ENCODE assay signal across 8 cellular contexts in the genomic region with DNA sequence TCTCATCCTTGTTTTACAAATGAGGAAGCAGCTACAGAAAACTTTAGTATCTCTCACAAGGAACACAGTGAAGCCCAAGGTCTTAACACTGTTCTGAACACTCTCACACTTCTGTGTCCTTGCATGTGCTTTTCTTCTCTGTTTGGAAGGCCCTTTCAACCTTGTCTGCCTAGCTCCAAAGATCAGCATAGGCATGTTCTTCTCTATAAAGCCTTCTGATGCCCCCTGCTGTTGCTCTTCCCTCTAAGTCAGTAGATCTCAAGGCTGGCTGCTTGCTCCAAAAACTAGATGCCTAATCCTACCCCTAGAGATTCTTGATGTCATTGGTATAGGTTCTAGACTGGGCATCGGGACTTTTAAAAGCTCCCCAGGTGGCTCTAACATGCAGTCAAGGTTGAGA. TPM values are rescaled to one million over a fixed set of nuclear protein-coding genes. Genes with fewer than 3 reads are reported as not detected.
DNase-seq lines count a peak whose midpoint lies in the region; ATAC-seq and TF ChIP-seq lines count a peak whose summit lies in the region.

No MANE protein-coding gene starts in this region.

- H3K4me1 ChIP-seq in HCT116 (ENCODE audit: control insufficient read depth in 1 of 2, insufficient read depth in 2 of 2, low read length in 2 of 2), result peaks cover 49 to 65% of the 10 kb centered on the region in 2 experiments
- H3K4me1 ChIP-seq in thyroid gland, result peaks cover 5 to 38% of the 10 kb centered on the region in 2 donors

- H3F3A ChIP-seq in SU-DHL-6 (ENCODE audit: insufficient read depth), result peaks cover 6% of the 10 kb centered on the region; the same call in 1 of the 2 replicates

- no peaks in the 10 kb centered on the region for H3K36me3 ChIP-seq in HCT116 (ENCODE audit: control insufficient read depth in 1 of 2, insufficient read depth in 2 of 2, low read length in 2 of 2)
- H3K36me3 ChIP-seq in SU-DHL-6 (ENCODE audit: low read length), result no peaks in the 10 kb centered on the region
- no peaks in the 10 kb centered on the region for H3K36me3 ChIP-seq in thyroid gland

- H3K27ac ChIP-seq in HCT116 (ENCODE audit: low read depth, low read length) (peak overlapping the region; percentile 81), SU-DHL-6 (ENCODE audit: low read depth, low read length) (no peak overlapping the region), dorsolateral prefrontal cortex (peak overlapping the region in 47 of 59 donors; percentile 1 to 79 (median 55)), thyroid gland (peak overlapping the region; percentile 55 to 66 (median 57))

- BruUV-seq in HCT116 (replicated peaks; lab: Mats Ljungman, UMichigan), result no TSS peak

- RAD21 ChIA-PET in HCT116 (lab: Charles Lee; ENCODE audit: low non-redundant PET in 1 of 2, low total read pairs in 2 of 2, uncharacterized antibody in 2 of 2, unreplicated experiment in 2 of 2), result interaction anchor here (0.7 to 2.3 kb wide), 9 partner anchors 13 to 205 kb away, joined by 3 to 10 read pairs (median 6); a partner anchor contains a TSS

- CTCF ChIA-PET in HCT116 (lab: Charles Lee), result interaction anchor here (0.8 to 3.9 kb wide), 17 partner anchors 11 to 1916 kb away, joined by 3 to 36 read pairs (median 5); a partner anchor contains a TSS

- no peak for TF ChIP-seq RAD21 in HCT116 (IDR thresholded peaks at IDR 0.05; ENCODE audit: low read depth)

- intact Hi-C loops in HCT116 (cut with micrococcal nuclease) (loop anchor here (1.0 to 2.0 kb wide), 4 partner anchors 120 to 208 kb away; a partner anchor contains a TSS), dorsolateral prefrontal cortex (cut with DNase I) (loop anchor here (1.0 to 10.0 kb wide), 7 partner anchors 77 to 210 kb away; a partner anchor contains a TSS), thyroid gland (cut with DNase I) (loop anchor here (5.0 kb wide), 1 partner anchor 210 kb away; no protein-coding TSS in a partner anchor)

- H2AFZ ChIP-seq in HCT116 (ENCODE audit: low read depth, low read length, poor library complexity, severe bottlenecking), result no peak overlapping the region
- H2AFZ ChIP-seq in SU-DHL-6 (ENCODE audit: low read depth, low read length, severe bottlenecking), result no peak overlapping the region

- H3K4me2 ChIP-seq in HCT116 (ENCODE audit: low read length) (peak overlapping the region; percentile 62), SU-DHL-6 (ENCODE audit: low read depth, low read length, poor library complexity, severe bottlenecking) (no peak overlapping the region)

- H3K9me2 ChIP-seq in HCT116 (ENCODE audit: insufficient read depth) (no peaks in the 10 kb centered on the region), SU-DHL-6 (replicated peaks; ENCODE audit: insufficient read depth, low read length) (no peaks in the 10 kb centered on the region)

- H4K20me1 ChIP-seq in HCT116 (ENCODE audit: insufficient read depth) (no peaks in the 10 kb centered on the region), SU-DHL-6 (ENCODE audit: low read depth, low read length) (no peaks in the 10 kb centered on the region)

- H3K79me2 ChIP-seq in HCT116 (ENCODE audit: insufficient read depth, low read length) (peaks cover 18% of the 10 kb centered on the region; the same call in 1 of the 2 replicates), SU-DHL-6 (ENCODE audit: insufficient read depth, low read length) (peaks cover 7% of the 10 kb centered on the region; the same call in 1 of the 2 replicates)

- TF ChIP-seq CTCF in HCT116 (IDR thresholded peaks at IDR 0.05 in 2 of 3, conservative IDR thresholded peaks at IDR 0.05 in 1 of 3; ENCODE audit: borderline replicate concordance in 1 of 3, insufficient read depth in 1 of 3, low read depth in 2 of 3, low read length in 2 of 3), result peak in 2 of 3 experiments; percentile 47 to 48; a peak in 3 of 6 replicates
- peak; percentile 14 for TF ChIP-seq CTCF in SU-DHL-6 (IDR thresholded peaks at IDR 0.05; ENCODE audit: insufficient read depth, low read length, poor library complexity, severe bottlenecking)
- peak in 52 of 56 donors; percentile 22 to 67 (median 47) for TF ChIP-seq CTCF in dorsolateral prefrontal cortex (IDR thresholded peaks at IDR 0.05 in 54 of 56, conservative IDR thresholded peaks at IDR 0.05 in 2 of 56; ENCODE audit: low read depth in 1 of 56, partially characterized antibody in 56 of 56)
- TF ChIP-seq CTCF in thyroid gland (IDR thresholded peaks at IDR 0.05), result peak in 5 of 6 experiments; percentile 15 to 79 (median 65)

- H3K4me3 ChIP-seq in HCT116 (replicated peaks in 1 of 2; ENCODE audit: low read depth in 1 of 2, low read length in 2 of 2) (no peak overlapping the region), SU-DHL-6 (ENCODE audit: insufficient read depth, low read length, poor library complexity, severe bottlenecking) (no peak overlapping the region), dorsolateral prefrontal cortex (peak overlapping the region in 30 of 59 donors; percentile 1 to 50 (median 28)), thyroid gland (replicated peaks in 1 of 3) (no peak overlapping the region)

- 18 to 20% methylated on average over 1 of the region's 1 CpG for WGBS in thyroid gland, 2 donors

- ATAC-seq in HCT116, result peak; percentile 78

- H3K9ac ChIP-seq in HCT116 (ENCODE audit: low read length), result peak overlapping the region; percentile 37; the same call in 1 of the 2 replicates
- H3K9ac ChIP-seq in SU-DHL-6 (ENCODE audit: low read length), result no peak overlapping the region

- POLR2A ChIA-PET in HCT116 (lab: Charles Lee), result interaction anchor here (0.6 to 3.0 kb wide), 9 partner anchors 12 to 257 kb away, joined by 3 to 75 read pairs (median 5); a partner anchor contains a TSS

- DNase-seq in activated T-cell treated with anti-CD3 and anti-CD28 coated beads, Interleukin-2, amount 50 U/mL, for 48 hours, result peak; percentile 26 to 41
- no peak for DNase-seq in activated T-cell treated with anti-CD3 and anti-CD28 coated beads, Interleukin-2, amount 50 U/mL, for 1 hour
- DNase-seq in HCT116 (ENCODE audit: low read depth, low spot score) (peak; percentile 67), NCI-H1105 (lab: John Stamatoyannopoulos, UW) (peak; percentile 36), dorsolateral prefrontal cortex (peak in 1 of 10 donors; percentile 38), medulla oblongata (ENCODE audit: extremely low spot score) (peak; percentile 88), thyroid gland (peak; percentile 51 to 57)

- no peaks in the 10 kb centered on the region for H3K27me3 ChIP-seq in HCT116 (ENCODE audit: insufficient read depth, low read length)
- no peaks in the 10 kb centered on the region for H3K27me3 ChIP-seq in SU-DHL-6 (ENCODE audit: low read length)
- H3K27me3 ChIP-seq in dorsolateral prefrontal cortex, result peaks cover 0 to 38% (median under 1%) of the 10 kb centered on the region in 45 donors
- H3K27me3 ChIP-seq in thyroid gland, result no peaks in the 10 kb centered on the region

- H3K9me3 ChIP-seq in HCT116 (ENCODE audit: control insufficient read depth in 1 of 2, insufficient read depth in 1 of 2, low read depth in 1 of 2, low read length in 2 of 2), result no peaks in the 10 kb centered on the region
- H3K9me3 ChIP-seq in SU-DHL-6 (ENCODE audit: insufficient read depth, low read length), result no peaks in the 10 kb centered on the region
- no peaks in the 10 kb centered on the region for H3K9me3 ChIP-seq in thyroid gland

- TF ChIP-seq POLR2A in HCT116 (IDR thresholded peaks at IDR 0.05; ENCODE audit: borderline replicate concordance, extremely low read depth, insufficient read depth, insufficient read length), result no peak
- TF ChIP-seq POLR2A in thyroid gland (IDR thresholded peaks at IDR 0.05), result no peak

TF ChIP-seq in HCT116, 20 proteins besides CTCF, POLR2A, EP300 and RAD21:
- TF ChIP-seq, protein P1, sequence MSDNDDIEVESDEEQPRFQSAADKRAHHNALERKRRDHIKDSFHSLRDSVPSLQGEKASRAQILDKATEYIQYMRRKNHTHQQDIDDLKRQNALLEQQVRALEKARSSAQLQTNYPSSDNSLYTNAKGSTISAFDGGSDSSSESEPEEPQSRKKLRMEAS (IDR thresholded peaks at IDR 0.05), result no peak
- TF ChIP-seq CBX3 (IDR thresholded peaks at IDR 0.05; ENCODE audit: low read depth), result no peak
- TF ChIP-seq SRF (IDR thresholded peaks at IDR 0.05; ENCODE audit: low read depth), result no peak
- TF ChIP-seq EZH2 (IDR thresholded peaks at IDR 0.05), result no peak
- TF ChIP-seq ELF1 (IDR thresholded peaks at IDR 0.05; ENCODE audit: borderline replicate concordance, low read depth), result no peak
- no peak for TF ChIP-seq EZH2phosphoT487 (IDR thresholded peaks at IDR 0.05; ENCODE audit: borderline replicate concordance)
- no peak for TF ChIP-seq FOSL1 (IDR thresholded peaks at IDR 0.05; ENCODE audit: low read depth)
- no peak for TF ChIP-seq SIN3A (IDR thresholded peaks at IDR 0.05; ENCODE audit: low read depth)
- no peak for TF ChIP-seq ZNF274 (IDR thresholded peaks at IDR 0.05; ENCODE audit: low read depth, low read length)
- TF ChIP-seq, protein P2, sequence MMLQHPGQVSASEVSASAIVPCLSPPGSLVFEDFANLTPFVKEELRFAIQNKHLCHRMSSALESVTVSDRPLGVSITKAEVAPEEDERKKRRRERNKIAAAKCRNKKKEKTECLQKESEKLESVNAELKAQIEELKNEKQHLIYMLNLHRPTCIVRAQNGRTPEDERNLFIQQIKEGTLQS (IDR thresholded peaks at IDR 0.05), result no peak
- no peak for TF ChIP-seq CEBPB (IDR thresholded peaks at IDR 0.05; ENCODE audit: low read depth)
- no peak for TF ChIP-seq ZFX (IDR thresholded peaks at IDR 0.05)
- TF ChIP-seq POLR2AphosphoS5 (IDR thresholded peaks at IDR 0.05; ENCODE audit: low read depth, low read length), result no peak
- TF ChIP-seq TCF7L2 (IDR thresholded peaks at IDR 0.05; ENCODE audit: borderline replicate concordance, extremely low read depth, insufficient read depth, insufficient read length), result no peak
- no peak for TF ChIP-seq YY1 (IDR thresholded peaks at IDR 0.05; ENCODE audit: extremely low read depth, insufficient replicate concordance, low read depth, low read length)

RNA-seq across cellular contexts. Expression of a gene that starts 5.9 kb away (rescaled TPM):
- total RNA-seq in HCT116 (2021; ENCODE audit: unreplicated experiment) (34.5 TPM), dorsolateral prefrontal cortex (100 to 1,000 TPM in 17 of 120 experiments, 10 to 100 TPM in 103; 29.9 to 113 (median 77.0) TPM), thyroid gland (10 to 100 TPM; 12.6 to 34.8 (median 22.5) TPM)
- 12.4 and 19.7 TPM in 2 replicates for polyA plus RNA-seq in HCT116 (2012)

RNA-seq across cellular contexts. Expression of a gene that starts 6.0 kb away (rescaled TPM):
- total RNA-seq in HCT116 (2021; ENCODE audit: unreplicated experiment) (not detected), dorsolateral prefrontal cortex (1 to 10 TPM in 3 of 120 experiments, under 1 TPM in 16, not detected in 101; 0.26 to 1.4 (median 0.51) TPM), thyroid gland (under 1 TPM in 1 of 4 donors, not detected in 3; 0.40 TPM)
- polyA plus RNA-seq in HCT116 (2012), result 0.06 and 0.07 TPM in 2 replicates

Comparison
In these comparisons a context has a peak if more than half of its experiments do, and no peak if none do; other contexts are left out.
1. H3K4me3 ChIP-seq: peak in dorsolateral prefrontal cortex (30 of 59); none in HCT116 (0 of 2), SU-DHL-6 (single experiment) and thyroid gland (0 of 3).
2. CTCF ChIP-seq: peak in every context shown above with its lines; median percentile 65 in thyroid gland; 48 in HCT116; 47 in dorsolateral prefrontal cortex; 14 in SU-DHL-6.